ENCODE assay signal across 1 cellular context in the genomic region with DNA sequence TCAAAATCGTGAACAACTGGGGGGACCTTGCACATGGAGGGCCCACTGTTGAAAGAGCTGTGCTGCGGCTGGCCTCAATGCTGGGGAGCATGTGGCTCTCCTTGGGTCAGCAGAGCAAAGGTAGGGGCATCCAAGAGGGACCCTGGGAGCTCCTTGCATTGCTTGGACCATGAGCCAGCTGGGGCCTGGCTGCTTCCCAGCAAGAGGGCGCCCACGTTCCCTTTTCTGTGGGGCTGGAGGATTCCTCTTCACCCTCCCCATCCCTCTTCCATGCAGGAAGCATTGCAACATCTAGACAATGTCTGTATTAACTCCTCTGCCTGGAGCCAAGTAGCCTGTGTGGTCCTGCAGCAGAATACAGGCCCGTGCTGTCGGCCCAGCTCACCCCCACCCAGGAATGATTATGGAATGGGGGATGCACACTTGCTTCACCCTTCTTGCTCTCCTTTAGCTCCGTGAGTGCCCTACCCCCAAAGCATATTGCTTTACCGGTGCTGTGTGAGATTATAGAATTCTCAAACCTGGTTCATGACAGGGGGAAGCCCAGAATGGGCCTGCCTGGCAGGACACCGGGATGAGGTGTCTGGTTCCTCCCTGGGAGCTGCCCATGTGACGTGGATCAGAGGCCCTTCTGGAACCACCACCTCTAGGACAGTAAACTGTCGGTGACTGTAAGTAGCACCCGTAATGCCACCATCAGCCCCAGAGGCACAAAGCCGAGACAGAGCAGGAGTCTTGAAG.
A peak's percentile ranks its signal among the peaks of the same experiment; 100 is the strongest.
TF ChIP-seq lines count a peak whose summit lies in the region.

No MANE protein-coding gene starts in this region.

TF ChIP-seq in HepG2, 621 proteins besides CTCF, POLR2A, EP300 and RAD21 (continued from another document and continues in another):
- TF ChIP-seq, protein P1, sequence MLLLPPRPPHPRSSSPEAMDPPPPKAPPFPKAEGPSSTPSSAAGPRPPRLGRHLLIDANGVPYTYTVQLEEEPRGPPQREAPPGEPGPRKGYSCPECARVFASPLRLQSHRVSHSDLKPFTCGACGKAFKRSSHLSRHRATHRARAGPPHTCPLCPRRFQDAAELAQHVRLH (CRISPR knock-in tag; IDR thresholded peaks at IDR 0.05; ENCODE audit: borderline replicate concordance, low read depth), result no peak
- TF ChIP-seq ZNF788 (CRISPR knock-in tag; IDR thresholded peaks at IDR 0.05; ENCODE audit: borderline replicate concordance), result peak; percentile 48; the same call in 1 of the 2 replicates
- TF ChIP-seq CEBPG (CRISPR knock-in tag; IDR thresholded peaks at IDR 0.05), result peak; percentile 92
- TF ChIP-seq, protein P2, sequence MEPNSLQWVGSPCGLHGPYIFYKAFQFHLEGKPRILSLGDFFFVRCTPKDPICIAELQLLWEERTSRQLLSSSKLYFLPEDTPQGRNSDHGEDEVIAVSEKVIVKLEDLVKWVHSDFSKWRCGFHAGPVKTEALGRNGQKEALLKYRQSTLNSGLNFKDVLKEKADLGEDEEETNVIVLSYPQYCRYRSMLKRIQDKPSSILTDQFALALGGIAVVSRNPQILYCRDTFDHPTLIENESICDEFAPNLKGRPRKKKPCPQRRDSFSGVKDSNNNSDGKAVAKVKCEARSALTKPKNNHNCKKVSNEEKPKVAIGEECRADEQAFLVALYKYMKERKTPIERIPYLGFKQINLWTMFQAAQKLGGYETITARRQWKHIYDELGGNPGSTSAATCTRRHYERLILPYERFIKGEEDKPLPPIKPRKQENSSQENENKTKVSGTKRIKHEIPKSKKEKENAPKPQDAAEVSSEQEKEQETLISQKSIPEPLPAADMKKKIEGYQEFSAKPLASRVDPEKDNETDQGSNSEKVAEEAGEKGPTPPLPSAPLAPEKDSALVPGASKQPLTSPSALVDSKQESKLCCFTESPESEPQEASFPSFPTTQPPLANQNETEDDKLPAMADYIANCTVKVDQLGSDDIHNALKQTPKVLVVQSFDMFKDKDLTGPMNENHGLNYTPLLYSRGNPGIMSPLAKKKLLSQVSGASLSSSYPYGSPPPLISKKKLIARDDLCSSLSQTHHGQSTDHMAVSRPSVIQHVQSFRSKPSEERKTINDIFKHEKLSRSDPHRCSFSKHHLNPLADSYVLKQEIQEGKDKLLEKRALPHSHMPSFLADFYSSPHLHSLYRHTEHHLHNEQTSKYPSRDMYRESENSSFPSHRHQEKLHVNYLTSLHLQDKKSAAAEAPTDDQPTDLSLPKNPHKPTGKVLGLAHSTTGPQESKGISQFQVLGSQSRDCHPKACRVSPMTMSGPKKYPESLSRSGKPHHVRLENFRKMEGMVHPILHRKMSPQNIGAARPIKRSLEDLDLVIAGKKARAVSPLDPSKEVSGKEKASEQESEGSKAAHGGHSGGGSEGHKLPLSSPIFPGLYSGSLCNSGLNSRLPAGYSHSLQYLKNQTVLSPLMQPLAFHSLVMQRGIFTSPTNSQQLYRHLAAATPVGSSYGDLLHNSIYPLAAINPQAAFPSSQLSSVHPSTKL (CRISPR knock-in tag; IDR thresholded peaks at IDR 0.05), result 0 out of 2 replicates have a peak, but pooled peaks have one; percentile 33
- TF ChIP-seq XRCC5 (optimal IDR thresholded peaks at IDR 0.05; ENCODE audit: low read length), result peak; percentile 76
- TF ChIP-seq, protein P3, sequence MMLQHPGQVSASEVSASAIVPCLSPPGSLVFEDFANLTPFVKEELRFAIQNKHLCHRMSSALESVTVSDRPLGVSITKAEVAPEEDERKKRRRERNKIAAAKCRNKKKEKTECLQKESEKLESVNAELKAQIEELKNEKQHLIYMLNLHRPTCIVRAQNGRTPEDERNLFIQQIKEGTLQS (CRISPR knock-in tag; IDR thresholded peaks at IDR 0.05), result no peak
- peak; percentile 22; the same call in 1 of the 2 replicates for TF ChIP-seq SAP130 (CRISPR knock-in tag; IDR thresholded peaks at IDR 0.05; ENCODE audit: low read depth)
- TF ChIP-seq, protein P4, sequence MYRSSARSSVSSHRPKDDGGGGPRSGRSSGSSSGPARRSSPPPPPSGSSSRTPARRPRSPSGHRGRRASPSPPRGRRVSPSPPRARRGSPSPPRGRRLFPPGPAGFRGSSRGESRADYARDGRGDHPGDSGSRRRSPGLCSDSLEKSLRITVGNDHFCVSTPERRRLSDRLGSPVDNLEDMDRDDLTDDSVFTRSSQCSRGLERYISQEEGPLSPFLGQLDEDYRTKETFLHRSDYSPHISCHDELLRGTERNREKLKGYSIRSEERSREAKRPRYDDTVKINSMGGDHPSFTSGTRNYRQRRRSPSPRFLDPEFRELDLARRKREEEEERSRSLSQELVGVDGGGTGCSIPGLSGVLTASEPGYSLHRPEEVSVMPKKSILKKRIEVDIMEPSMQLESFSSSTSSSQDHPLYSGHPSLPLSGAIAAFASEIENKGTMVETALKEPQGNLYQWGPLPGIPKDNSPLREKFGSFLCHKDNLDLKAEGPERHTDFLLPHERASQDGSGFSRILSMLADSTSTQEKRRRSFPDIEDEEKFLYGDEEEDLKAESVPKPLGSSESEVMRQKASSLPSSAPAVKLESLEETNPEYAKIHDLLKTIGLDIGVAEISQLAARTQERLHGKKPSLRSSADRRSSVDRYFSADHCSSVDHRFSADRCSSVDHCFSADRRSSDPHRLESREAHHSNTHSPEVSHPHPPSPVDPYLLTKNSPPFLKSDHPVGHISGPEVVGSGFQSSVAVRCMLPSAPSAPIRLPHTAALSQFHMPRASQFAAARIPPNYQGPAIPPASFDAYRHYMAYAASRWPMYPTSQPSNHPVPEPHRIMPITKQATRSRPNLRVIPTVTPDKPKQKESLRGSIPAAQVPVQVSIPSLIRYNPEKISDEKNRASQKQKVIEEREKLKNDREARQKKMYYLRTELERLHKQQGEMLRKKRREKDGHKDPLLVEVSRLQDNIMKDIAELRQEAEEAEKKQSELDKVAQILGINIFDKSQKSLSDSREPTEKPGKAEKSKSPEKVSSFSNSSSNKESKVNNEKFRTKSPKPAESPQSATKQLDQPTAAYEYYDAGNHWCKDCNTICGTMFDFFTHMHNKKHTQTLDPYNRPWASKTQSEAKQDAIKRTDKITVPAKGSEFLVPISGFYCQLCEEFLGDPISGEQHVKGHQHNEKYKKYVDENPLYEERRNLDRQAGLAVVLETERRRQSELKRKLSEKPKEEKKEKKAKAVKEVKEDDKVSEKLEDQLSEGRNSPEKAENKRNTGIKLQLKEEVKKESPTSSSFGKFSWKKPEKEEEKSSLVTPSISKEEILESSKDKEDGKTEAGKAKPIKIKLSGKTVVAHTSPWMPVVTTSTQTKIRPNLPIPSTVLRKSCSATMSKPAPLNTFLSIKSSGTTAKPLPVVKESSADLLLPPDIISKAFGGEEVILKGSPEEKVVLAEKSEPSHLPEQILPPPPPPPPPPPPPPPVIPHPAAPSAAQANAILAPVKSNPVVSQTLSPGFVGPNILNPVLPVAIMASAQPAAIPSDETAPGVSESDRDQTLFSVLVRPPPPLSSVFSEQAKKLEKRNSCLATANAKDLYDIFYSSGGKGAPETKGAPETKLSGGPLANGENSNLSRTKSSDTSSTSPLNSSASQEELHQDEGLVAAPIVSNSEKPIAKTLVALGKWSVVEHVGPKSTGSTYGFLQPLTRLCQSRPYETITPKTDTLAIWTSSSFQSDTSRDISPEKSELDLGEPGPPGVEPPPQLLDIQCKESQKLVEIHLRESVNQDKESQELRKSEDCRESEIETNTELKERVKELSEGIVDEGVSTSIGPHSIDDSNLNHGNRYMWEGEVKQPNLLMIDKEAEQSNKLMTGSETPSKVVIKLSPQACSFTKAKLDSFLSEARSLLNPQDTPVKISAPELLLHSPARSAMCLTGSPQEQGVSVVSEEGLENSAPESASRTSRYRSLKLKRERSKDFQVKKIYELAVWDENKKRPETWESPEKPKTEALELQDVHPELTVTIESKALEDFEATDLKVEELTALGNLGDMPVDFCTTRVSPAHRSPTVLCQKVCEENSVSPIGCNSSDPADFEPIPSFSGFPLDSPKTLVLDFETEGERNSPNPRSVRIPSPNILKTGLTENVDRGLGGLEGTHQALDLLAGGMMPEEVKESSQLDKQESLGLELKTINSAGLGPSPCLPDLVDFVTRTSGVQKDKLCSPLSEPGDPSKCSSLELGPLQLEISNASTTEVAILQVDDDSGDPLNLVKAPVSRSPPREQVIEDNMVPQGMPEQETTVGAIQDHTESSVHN (CRISPR knock-in tag; IDR thresholded peaks at IDR 0.05), result no peak
- peak; percentile 39; the same call in 1 of the 2 replicates for TF ChIP-seq RXRB (CRISPR knock-in tag; IDR thresholded peaks at IDR 0.05; ENCODE audit: borderline replicate concordance)
- TF ChIP-seq, protein P5, sequence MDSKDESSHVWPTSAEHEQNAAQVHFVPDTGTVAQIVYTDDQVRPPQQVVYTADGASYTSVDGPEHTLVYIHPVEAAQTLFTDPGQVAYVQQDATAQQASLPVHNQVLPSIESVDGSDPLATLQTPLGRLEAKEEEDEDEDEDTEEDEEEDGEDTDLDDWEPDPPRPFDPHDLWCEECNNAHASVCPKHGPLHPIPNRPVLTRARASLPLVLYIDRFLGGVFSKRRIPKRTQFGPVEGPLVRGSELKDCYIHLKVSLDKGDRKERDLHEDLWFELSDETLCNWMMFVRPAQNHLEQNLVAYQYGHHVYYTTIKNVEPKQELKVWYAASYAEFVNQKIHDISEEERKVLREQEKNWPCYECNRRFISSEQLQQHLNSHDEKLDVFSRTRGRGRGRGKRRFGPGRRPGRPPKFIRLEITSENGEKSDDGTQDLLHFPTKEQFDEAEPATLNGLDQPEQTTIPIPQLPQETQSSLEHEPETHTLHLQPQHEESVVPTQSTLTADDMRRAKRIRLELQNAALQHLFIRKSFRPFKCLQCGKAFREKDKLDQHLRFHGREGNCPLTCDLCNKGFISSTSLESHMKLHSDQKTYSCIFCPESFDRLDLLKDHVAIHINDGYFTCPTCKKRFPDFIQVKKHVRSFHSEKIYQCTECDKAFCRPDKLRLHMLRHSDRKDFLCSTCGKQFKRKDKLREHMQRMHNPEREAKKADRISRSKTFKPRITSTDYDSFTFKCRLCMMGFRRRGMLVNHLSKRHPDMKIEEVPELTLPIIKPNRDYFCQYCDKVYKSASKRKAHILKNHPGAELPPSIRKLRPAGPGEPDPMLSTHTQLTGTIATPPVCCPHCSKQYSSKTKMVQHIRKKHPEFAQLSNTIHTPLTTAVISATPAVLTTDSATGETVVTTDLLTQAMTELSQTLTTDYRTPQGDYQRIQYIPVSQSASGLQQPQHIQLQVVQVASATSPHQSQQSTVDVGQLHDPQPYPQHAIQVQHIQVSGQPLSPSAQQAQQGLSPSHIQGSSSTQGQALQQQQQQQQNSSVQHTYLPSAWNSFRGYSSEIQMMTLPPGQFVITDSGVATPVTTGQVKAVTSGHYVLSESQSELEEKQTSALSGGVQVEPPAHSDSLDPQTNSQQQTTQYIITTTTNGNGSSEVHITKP (CRISPR knock-in tag; IDR thresholded peaks at IDR 0.05; ENCODE audit: low read depth), result no peak
- peak; percentile 75 for TF ChIP-seq STAG1 (CRISPR knock-in tag; IDR thresholded peaks at IDR 0.05)
- peak; percentile 51; the same call in 1 of the 2 replicates for TF ChIP-seq SOX5 (CRISPR knock-in tag; IDR thresholded peaks at IDR 0.05; ENCODE audit: borderline replicate concordance)
- no peak for TF ChIP-seq PCBP2 (optimal IDR thresholded peaks at IDR 0.05; ENCODE audit: low read depth, low read length, poor library complexity, severe bottlenecking)
- 0 out of 2 replicates have a peak, but pooled peaks have one; percentile 17 for TF ChIP-seq ZFX (CRISPR knock-in tag; IDR thresholded peaks at IDR 0.05; ENCODE audit: low read depth)
- no peak for TF ChIP-seq SOX13 (IDR thresholded peaks at IDR 0.05)
- TF ChIP-seq SOX13 (CRISPR knock-in tag; conservative IDR thresholded peaks at IDR 0.05 in 1 of 2, IDR thresholded peaks at IDR 0.05 in 1 of 2), result peak in 1 of 2 experiments; percentile 66; a peak in 2 of 4 replicates
- TF ChIP-seq ZNF225 (CRISPR knock-in tag; IDR thresholded peaks at IDR 0.05), result no peak
- peak; percentile 39; the same call in 1 of the 2 replicates for TF ChIP-seq ZFY (CRISPR knock-in tag; IDR thresholded peaks at IDR 0.05)
- TF ChIP-seq U2AF2 (IDR thresholded peaks at IDR 0.05; ENCODE audit: low read depth, low read length), result no peak
- peak; percentile 32; the same call in 1 of the 2 replicates for TF ChIP-seq UBTF (CRISPR knock-in tag; IDR thresholded peaks at IDR 0.05)
- TF ChIP-seq, protein P6, sequence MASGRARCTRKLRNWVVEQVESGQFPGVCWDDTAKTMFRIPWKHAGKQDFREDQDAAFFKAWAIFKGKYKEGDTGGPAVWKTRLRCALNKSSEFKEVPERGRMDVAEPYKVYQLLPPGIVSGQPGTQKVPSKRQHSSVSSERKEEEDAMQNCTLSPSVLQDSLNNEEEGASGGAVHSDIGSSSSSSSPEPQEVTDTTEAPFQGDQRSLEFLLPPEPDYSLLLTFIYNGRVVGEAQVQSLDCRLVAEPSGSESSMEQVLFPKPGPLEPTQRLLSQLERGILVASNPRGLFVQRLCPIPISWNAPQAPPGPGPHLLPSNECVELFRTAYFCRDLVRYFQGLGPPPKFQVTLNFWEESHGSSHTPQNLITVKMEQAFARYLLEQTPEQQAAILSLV (CRISPR knock-in tag; IDR thresholded peaks at IDR 0.05; ENCODE audit: borderline replicate concordance), result no peak
- 0 out of 2 replicates have a peak, but pooled peaks have one; percentile 57 for TF ChIP-seq HOXD1 (CRISPR knock-in tag; IDR thresholded peaks at IDR 0.05)
- TF ChIP-seq ZNF33B (CRISPR knock-in tag; IDR thresholded peaks at IDR 0.05), result no peak
- no peak for TF ChIP-seq ZNF333 (CRISPR knock-in tag; IDR thresholded peaks at IDR 0.05; ENCODE audit: borderline replicate concordance)
- TF ChIP-seq, protein P7, sequence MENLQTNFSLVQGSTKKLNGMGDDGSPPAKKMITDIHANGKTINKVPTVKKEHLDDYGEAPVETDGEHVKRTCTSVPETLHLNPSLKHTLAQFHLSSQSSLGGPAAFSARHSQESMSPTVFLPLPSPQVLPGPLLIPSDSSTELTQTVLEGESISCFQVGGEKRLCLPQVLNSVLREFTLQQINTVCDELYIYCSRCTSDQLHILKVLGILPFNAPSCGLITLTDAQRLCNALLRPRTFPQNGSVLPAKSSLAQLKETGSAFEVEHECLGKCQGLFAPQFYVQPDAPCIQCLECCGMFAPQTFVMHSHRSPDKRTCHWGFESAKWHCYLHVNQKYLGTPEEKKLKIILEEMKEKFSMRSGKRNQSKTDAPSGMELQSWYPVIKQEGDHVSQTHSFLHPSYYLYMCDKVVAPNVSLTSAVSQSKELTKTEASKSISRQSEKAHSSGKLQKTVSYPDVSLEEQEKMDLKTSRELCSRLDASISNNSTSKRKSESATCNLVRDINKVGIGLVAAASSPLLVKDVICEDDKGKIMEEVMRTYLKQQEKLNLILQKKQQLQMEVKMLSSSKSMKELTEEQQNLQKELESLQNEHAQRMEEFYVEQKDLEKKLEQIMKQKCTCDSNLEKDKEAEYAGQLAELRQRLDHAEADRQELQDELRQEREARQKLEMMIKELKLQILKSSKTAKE (CRISPR knock-in tag; IDR thresholded peaks at IDR 0.05; ENCODE audit: borderline replicate concordance), result no peak
- TF ChIP-seq CBX5 (CRISPR knock-in tag; IDR thresholded peaks at IDR 0.05; ENCODE audit: borderline replicate concordance), result peak; percentile 39; the same call in 1 of the 2 replicates
